ENCODE assay signal across 19 cellular contexts in genomic region chr4:68079918-68080317, GRCh38. TPM values are rescaled to one million over a fixed set of nuclear protein-coding genes. Genes with fewer than 3 reads are reported as not detected.
DNase-seq lines count a peak whose midpoint lies in the region; ATAC-seq, FAIRE-seq and TF ChIP-seq lines count a peak whose summit lies in the region.
"Had no signal": no experiment of that assay in that cellular context is flagged by ENCODE, and none has a peak within 500 bp of the region (broad histone marks: within the 10 kb centered on the region; RNA-seq: fewer than 3 reads in every experiment).

No MANE protein-coding gene starts in this region.

- DNase-seq in Karpas-422, result peak; percentile 36
- peak; percentile 68 for DNase-seq in bronchial epithelial cell (ENCODE audit: low read depth)
- no peak for DNase-seq in hepatocyte (ENCODE audit: low spot score)
- DNase-seq in HAP-1 (ENCODE audit: low spot score in 2 of 2), result no peak
- DNase-seq in nephron progenitor cell, result no peak
- DNase-seq in GF-D8 (lab: John Stamatoyannopoulos, UW), result no peak
- DNase-seq: Caco-2, KG1, MG63, NCI-H1105, NCI-H1694 treated with DMSO at 0.1 percent for 48 hours, NCI-H446, Peyer's patch, SHP77 treated with DMSO at 0.1 percent for 48 hours had no signal

- H3K4me1 Mint-ChIP-seq in nephron progenitor cell, result peaks cover 5% of the 10 kb centered on the region

- H3K27ac ChIP-seq in C4-2B (no peak overlapping the region), Karpas-422 (ENCODE audit: low read length) (no peak overlapping the region), hepatocyte (no peak overlapping the region)
- H3K27ac ChIP-seq: BLaER1 treated with 17β-estradiol and CSF1 and Interleukin-3, amounts not matched to agents 10 nM and 100 nM; Peyer's patch had no signal

- H2AFZ ChIP-seq in Karpas-422 (ENCODE audit: low read length) (no peak overlapping the region), hepatocyte (no peak overlapping the region)

- H3K9me3 ChIP-seq in Karpas-422 (ENCODE audit: low read length) (no peaks in the 10 kb centered on the region), hepatocyte (ENCODE audit: low read depth) (no peaks in the 10 kb centered on the region), HAP-1 (no peaks in the 10 kb centered on the region)
- H3K9me3 ChIP-seq: BLaER1 treated with 17β-estradiol and CSF1 and Interleukin-3, amounts not matched to agents 10 nM and 100 nM; Caco-2; MG63; Peyer's patch had no signal

- no peaks in the 10 kb centered on the region for H3K27me3 Mint-ChIP-seq in nephron progenitor cell (ENCODE audit: low read depth, poor library complexity)

- no peak for ATAC-seq in HG03025 (IDR thresholded peaks at IDR 0.05; ENCODE audit: low FRiP score, unreplicated experiment)

- no peaks in the 10 kb centered on the region for H3K9me2 ChIP-seq in Karpas-422 (replicated peaks; ENCODE audit: insufficient read depth, low read length)
- no peaks in the 10 kb centered on the region for H3K9me2 ChIP-seq in hepatocyte (replicated peaks; ENCODE audit: insufficient read depth)

- H3K9me3 Mint-ChIP-seq in nephron progenitor cell, result no peaks in the 10 kb centered on the region

- no peaks in the 10 kb centered on the region for H4K20me1 ChIP-seq in Karpas-422 (ENCODE audit: insufficient read depth, low read depth, low read length)
- no peaks in the 10 kb centered on the region for H4K20me1 ChIP-seq in hepatocyte (ENCODE audit: insufficient read depth, poor library complexity, severe bottlenecking)
- H4K20me1 ChIP-seq: BLaER1 treated with 17β-estradiol and CSF1 and Interleukin-3, amounts not matched to agents 10 nM and 100 nM had no signal

- no peak overlapping the region for H3K27ac Mint-ChIP-seq in nephron progenitor cell

- H3K79me2 ChIP-seq in Karpas-422 (ENCODE audit: low read length) (no peaks in the 10 kb centered on the region), hepatocyte (no peaks in the 10 kb centered on the region)

- H3K36me3 ChIP-seq in Karpas-422 (ENCODE audit: insufficient read depth, low read length) (no peaks in the 10 kb centered on the region), bronchial epithelial cell (ENCODE audit: control insufficient read depth, insufficient read depth, low read length) (no peaks in the 10 kb centered on the region), hepatocyte (replicated peaks; ENCODE audit: insufficient read depth, low read depth) (no peaks in the 10 kb centered on the region), HAP-1 (replicated peaks) (no peaks in the 10 kb centered on the region)
- H3K36me3 ChIP-seq: BLaER1 treated with 17β-estradiol and CSF1 and Interleukin-3, amounts not matched to agents 10 nM and 100 nM; MG63; Peyer's patch had no signal

- H3K4me2 ChIP-seq in Karpas-422 (ENCODE audit: low read depth, low read length, poor library complexity, severe bottlenecking), result no peak overlapping the region
- no peak overlapping the region for H3K4me2 ChIP-seq in hepatocyte
- H3K4me2 ChIP-seq: BLaER1 treated with 17β-estradiol and CSF1 and Interleukin-3, amounts not matched to agents 10 nM and 100 nM had no signal

- in situ Hi-C loops in HAP-1 (cut with MboI; ENCODE audit: low sequenced_read_pairs), result no loop called here

- H3K4me1 ChIP-seq in Karpas-422 (ENCODE audit: low read length) (no peaks in the 10 kb centered on the region), hepatocyte (ENCODE audit: insufficient read depth) (no peaks in the 10 kb centered on the region), HAP-1 (no peaks in the 10 kb centered on the region)
- H3K4me1 ChIP-seq: Caco-2, Peyer's patch had no signal

- H3K36me3 Mint-ChIP-seq in nephron progenitor cell (ENCODE audit: low read depth), result no peaks in the 10 kb centered on the region

- H3K4me3 ChIP-seq in Karpas-422 (ENCODE audit: low read length), result no peak overlapping the region
- no peak overlapping the region for H3K4me3 ChIP-seq in bronchial epithelial cell (ENCODE audit: low read depth, low read length)
- H3K4me3 ChIP-seq in hepatocyte, result no peak overlapping the region
- H3K4me3 ChIP-seq in HAP-1, result no peak overlapping the region
- H3K4me3 ChIP-seq: BLaER1 treated with 17β-estradiol and CSF1 and Interleukin-3, amounts not matched to agents 10 nM and 100 nM; MG63; Peyer's patch had no signal

- no peak overlapping the region for H3K9ac ChIP-seq in Karpas-422 (ENCODE audit: low read length)
- H3K9ac ChIP-seq: BLaER1 treated with 17β-estradiol and CSF1 and Interleukin-3, amounts not matched to agents 10 nM and 100 nM had no signal

- no peak for FAIRE-seq in bronchial epithelial cell (lab: Jason Lieb, UNC)

- no peak overlapping the region for H3K4me3 Mint-ChIP-seq in nephron progenitor cell

- peak; percentile 4; the same call in 1 of the 2 replicates for TF ChIP-seq CTCF in C4-2B (conservative IDR thresholded peaks at IDR 0.05)
- no peak for TF ChIP-seq CTCF in bronchial epithelial cell (IDR thresholded peaks at IDR 0.05; ENCODE audit: insufficient read depth, low read length, severe bottlenecking)
- TF ChIP-seq CTCF in hepatocyte (IDR thresholded peaks at IDR 0.05; ENCODE audit: poor library complexity), result peak; percentile 5
- TF ChIP-seq CTCF in nephron progenitor cell (IDR thresholded peaks at IDR 0.05), result no peak

- H3K27me3 ChIP-seq in Karpas-422 (ENCODE audit: low read length) (no peaks in the 10 kb centered on the region), bronchial epithelial cell (ENCODE audit: control insufficient read depth, insufficient read depth, low read length) (no peaks in the 10 kb centered on the region), hepatocyte (no peaks in the 10 kb centered on the region), HAP-1 (ENCODE audit: low read depth) (no peaks in the 10 kb centered on the region)
- H3K27me3 ChIP-seq: BLaER1 treated with 17β-estradiol and CSF1 and Interleukin-3, amounts not matched to agents 10 nM and 100 nM; MG63; Peyer's patch had no signal

RNA-seq across cellular contexts. Expression of gene TMPRSS11F, which starts 49.8 kb away (rescaled TPM):
- total RNA-seq in Karpas-422 (2014; rRNA removed; shearing (Covaris generic); ENCODE audit: low replicate concordance), result not detected in 2 replicates
- total RNA-seq in bronchial epithelial cell, result 1.6 and 2.3 TPM in 2 replicates
- 0.07 and 0.68 TPM in 2 replicates for total RNA-seq in hepatocyte
- 0.50 TPM in 1 of 2 replicates, not detected in the other for polyA plus RNA-seq in hepatocyte
- total RNA-seq: A172, Caco-2, H4, Peyer's patch had no signal

Comparison
In these comparisons a context has a peak if more than half of its experiments do, and no peak if none do; other contexts are left out.
1. CTCF ChIP-seq: peak in C4-2B (single experiment) and hepatocyte (single experiment); none in bronchial epithelial cell (single experiment) and nephron progenitor cell (single experiment).
2. DNase-seq: peak in Karpas-422 (single experiment) and bronchial epithelial cell (single experiment); none in hepatocyte (single experiment), HAP-1 (0 of 2), nephron progenitor cell (single experiment) and GF-D8 (single experiment).